ENCODE assay signal across 14 cellular contexts in genomic region chr9:7185612-7186011, GRCh38.
DNase-seq lines count a peak whose midpoint lies in the region; ATAC-seq, FAIRE-seq and TF ChIP-seq lines count a peak whose summit lies in the region.
"Had no signal": no experiment of that assay in that cellular context is flagged by ENCODE, and none has a peak within 500 bp of the region (broad histone marks: within the 10 kb centered on the region; RNA-seq: fewer than 3 reads in every experiment).

No MANE protein-coding gene starts in this region.

- no peaks in the 10 kb centered on the region for H3K27me3 Mint-ChIP-seq in astrocyte (ENCODE audit: low read depth, unreplicated experiment)

- no peaks in the 10 kb centered on the region for H3K36me3 ChIP-seq in astrocyte (ENCODE audit: insufficient read depth, low read length)
- H3K36me3 ChIP-seq: BLaER1 had no signal

- H3K4me1 ChIP-seq in A549 (peaks cover 14% of the 10 kb centered on the region), astrocyte (ENCODE audit: insufficient read depth, low read length) (peaks cover 6% of the 10 kb centered on the region)
- H3K4me1 ChIP-seq: esophagus squamous epithelium had no signal

- TF ChIP-seq CTCF in A549 (IDR thresholded peaks at IDR 0.05) (no peak), HFF-Myc (IDR thresholded peaks at IDR 0.05; ENCODE audit: low read depth, low read length, missing control alignments) (no peak), astrocyte (IDR thresholded peaks at IDR 0.05; ENCODE audit: insufficient read depth, low read depth, low read length) (no peak)

- H3K79me2 ChIP-seq in astrocyte (ENCODE audit: insufficient read depth, low read length): no peaks in the 10 kb centered on the region

- H3K9ac ChIP-seq in astrocyte (ENCODE audit: low read length): no peak overlapping the region
- H3K9ac ChIP-seq: BLaER1 had no signal

- H2AFZ ChIP-seq in astrocyte (ENCODE audit: low read depth, low read length): no peak overlapping the region

- H4K20me1 ChIP-seq in astrocyte (ENCODE audit: insufficient read depth, low read length): no peaks in the 10 kb centered on the region
- H4K20me1 ChIP-seq: BLaER1 had no signal

- peaks cover 9% of the 10 kb centered on the region for H3K9me3 Mint-ChIP-seq in astrocyte (ENCODE audit: unreplicated experiment)

- H3K9me3 ChIP-seq in A549: peaks cover 4% of the 10 kb centered on the region; the same call in 1 of the 3 replicates
- peaks cover 7% of the 10 kb centered on the region for H3K9me3 ChIP-seq in astrocyte (ENCODE audit: insufficient read depth, low read depth, low read length)

- POLR2A ChIA-PET in A549 (lab: Yijun Ruan, JAX): no interaction called here

- H3K4me3 Mint-ChIP-seq in astrocyte (ENCODE audit: unreplicated experiment): no peak overlapping the region
- H3K4me3 Mint-ChIP-seq: nephron progenitor cell had no signal

- CTCF ChIA-PET in A549 (lab: Yijun Ruan, JAX): interaction anchor here (0.6 to 1.3 kb wide), 3 partner anchors 9 to 15 kb away, joined by 3 to 4 read pairs (median 3); no protein-coding TSS in a partner anchor

- no peak for TF ChIP-seq RAD21 in A549 (conservative IDR thresholded peaks at IDR 0.05 in 1 of 2, IDR thresholded peaks at IDR 0.05 in 1 of 2)

- H3K4me3 ChIP-seq in A549: no peak overlapping the region
- H3K4me3 ChIP-seq in HFF-Myc (replicated peaks; ENCODE audit: low read depth, low read length): no peak overlapping the region
- no peak overlapping the region for H3K4me3 ChIP-seq in astrocyte (ENCODE audit: insufficient read depth, low read depth, low read length)
- H3K4me3 ChIP-seq: BLaER1, esophagus squamous epithelium, K562 had no signal

- H3K27ac ChIP-seq in A549: peak overlapping the region; percentile 62 to 77
- no peak overlapping the region for H3K27ac ChIP-seq in astrocyte (ENCODE audit: low read depth, low read length)
- H3K27ac ChIP-seq: BLaER1, esophagus squamous epithelium had no signal

- FAIRE-seq in A549 (lab: Jason Lieb, UNC) (peak; percentile 78), astrocyte (lab: Jason Lieb, UNC) (peak; percentile 94)
- FAIRE-seq: GM18507 had no signal

- H3K27ac Mint-ChIP-seq in astrocyte (ENCODE audit: unreplicated experiment): peak overlapping the region; percentile 24
- H3K27ac Mint-ChIP-seq: nephron progenitor cell had no signal

- no peak for TF ChIP-seq EP300 in A549 (IDR thresholded peaks at IDR 0.05)

- H3K4me1 Mint-ChIP-seq in astrocyte (ENCODE audit: low read depth, unreplicated experiment): peaks cover 6% of the 10 kb centered on the region
- H3K4me1 Mint-ChIP-seq: nephron progenitor cell had no signal

- H3K4me2 ChIP-seq in A549 (peak overlapping the region; percentile 59), astrocyte (ENCODE audit: low read length) (no peak overlapping the region)
- H3K4me2 ChIP-seq: BLaER1 had no signal

- H3K27me3 ChIP-seq in astrocyte (ENCODE audit: insufficient read depth, low read length): no peaks in the 10 kb centered on the region
- H3K27me3 ChIP-seq: BLaER1, esophagus squamous epithelium had no signal

- H3K36me3 Mint-ChIP-seq in astrocyte (ENCODE audit: low read depth, unreplicated experiment): no peaks in the 10 kb centered on the region

- no peak for TF ChIP-seq POLR2A in A549 (IDR thresholded peaks at IDR 0.05; ENCODE audit: low read length)

- peak; percentile 61 to 83 for DNase-seq in A549 (ENCODE audit: low read depth in 1 of 2, low spot score in 1 of 2)
- DNase-seq in HFF-Myc (ENCODE audit: extremely low read depth, low read depth): peak; percentile 64
- peak; percentile 94 for DNase-seq in astrocyte (ENCODE audit: low read depth)
- DNase-seq in hepatic stellate cell (ENCODE audit: low spot score): peak; percentile 20
- DNase-seq in DMS79 treated with DMSO at 0.1 percent for 48 hours (lab: John Stamatoyannopoulos, UW): no peak
- DNase-seq in DMS 273 (lab: John Stamatoyannopoulos, UW; ENCODE audit: unreplicated experiment): no peak
- DNase-seq: activated gamma-delta T cell, esophagus squamous epithelium, nephron progenitor cell had no signal

- peak; percentile 96 to 99 for ATAC-seq in A549
- no peak for ATAC-seq in HG03432 (IDR thresholded peaks at IDR 0.05; ENCODE audit: unreplicated experiment)
- no peak for ATAC-seq in HG03565 (IDR thresholded peaks at IDR 0.05; ENCODE audit: unreplicated experiment)

TF ChIP-seq in A549, 52 proteins besides CTCF, POLR2A, EP300 and RAD21:
- TF ChIP-seq CEBPB (IDR thresholded peaks at IDR 0.05): peak in 1 of 2 experiments; percentile 67; a peak in 2 of 4 replicates
- no peak for TF ChIP-seq HEYL (CRISPR knock-in tag; IDR thresholded peaks at IDR 0.05)
- TF ChIP-seq MAX (IDR thresholded peaks at IDR 0.05): peak; percentile 65
- TF ChIP-seq GATA3 (IDR thresholded peaks at IDR 0.05; ENCODE audit: borderline replicate concordance): peak; percentile 28; the same call in 1 of the 2 replicates
- no peak for TF ChIP-seq USF2 (IDR thresholded peaks at IDR 0.05)
- TF ChIP-seq JUNB (IDR thresholded peaks at IDR 0.05): peak; percentile 37; the same call in 1 of the 2 replicates
- TF ChIP-seq FOSL2 (IDR thresholded peaks at IDR 0.05): peak; percentile 52; the same call in 1 of the 2 replicates
- TF ChIP-seq FOSL2 (CRISPR knock-in tag; IDR thresholded peaks at IDR 0.05): peak; percentile 81
- TF ChIP-seq NR3C1 (IDR thresholded peaks at IDR 0.05): no peak

Comparison
In these comparisons a context has a peak if more than half of its experiments do, and no peak if none do; other contexts are left out.
1. ATAC-seq: peak in A549 (2 of 2); none in HG03432 (single experiment) and HG03565 (single experiment).
2. DNase-seq: peak in A549 (2 of 2), HFF-Myc (single experiment), astrocyte (single experiment) and hepatic stellate cell (single experiment); none in DMS79 treated with DMSO at 0.1 percent for 48 hours (single experiment) and DMS 273 (single experiment).